Comparison of ENCODE assay signal across 1 cellular context in the genomic region with DNA sequence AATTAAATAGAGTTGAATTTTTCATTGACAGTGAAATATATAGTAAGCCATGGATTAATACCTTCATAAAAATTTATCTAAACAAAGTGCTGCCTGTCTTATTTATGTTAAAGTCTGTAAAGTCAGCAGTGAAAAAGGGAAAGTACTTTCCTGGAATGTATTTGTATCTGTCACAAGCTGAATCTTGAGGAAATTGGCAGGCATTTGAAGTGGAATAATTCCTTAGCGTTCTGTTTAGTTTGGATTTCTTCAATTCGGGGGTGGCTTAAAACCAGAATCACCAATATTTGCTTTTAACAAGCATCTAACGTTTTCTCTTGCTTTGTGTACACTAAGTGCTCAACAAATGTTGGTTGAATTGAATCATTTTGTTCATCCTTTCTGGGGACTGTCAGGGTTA.
TF ChIP-seq lines count a peak whose summit lies in the region.

No MANE protein-coding gene starts in this region.

TF ChIP-seq in IMR-90, 13 proteins besides CTCF, POLR2A, EP300 and RAD21:
- TF ChIP-seq, protein P1, sequence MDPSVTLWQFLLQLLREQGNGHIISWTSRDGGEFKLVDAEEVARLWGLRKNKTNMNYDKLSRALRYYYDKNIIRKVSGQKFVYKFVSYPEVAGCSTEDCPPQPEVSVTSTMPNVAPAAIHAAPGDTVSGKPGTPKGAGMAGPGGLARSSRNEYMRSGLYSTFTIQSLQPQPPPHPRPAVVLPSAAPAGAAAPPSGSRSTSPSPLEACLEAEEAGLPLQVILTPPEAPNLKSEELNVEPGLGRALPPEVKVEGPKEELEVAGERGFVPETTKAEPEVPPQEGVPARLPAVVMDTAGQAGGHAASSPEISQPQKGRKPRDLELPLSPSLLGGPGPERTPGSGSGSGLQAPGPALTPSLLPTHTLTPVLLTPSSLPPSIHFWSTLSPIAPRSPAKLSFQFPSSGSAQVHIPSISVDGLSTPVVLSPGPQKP (IDR thresholded peaks at IDR 0.05; ENCODE audit: borderline replicate concordance, low read depth, low read length), result no peak
- no peak for TF ChIP-seq MAZ (IDR thresholded peaks at IDR 0.05; ENCODE audit: borderline replicate concordance, low read depth, low read length)
- TF ChIP-seq, protein P2, sequence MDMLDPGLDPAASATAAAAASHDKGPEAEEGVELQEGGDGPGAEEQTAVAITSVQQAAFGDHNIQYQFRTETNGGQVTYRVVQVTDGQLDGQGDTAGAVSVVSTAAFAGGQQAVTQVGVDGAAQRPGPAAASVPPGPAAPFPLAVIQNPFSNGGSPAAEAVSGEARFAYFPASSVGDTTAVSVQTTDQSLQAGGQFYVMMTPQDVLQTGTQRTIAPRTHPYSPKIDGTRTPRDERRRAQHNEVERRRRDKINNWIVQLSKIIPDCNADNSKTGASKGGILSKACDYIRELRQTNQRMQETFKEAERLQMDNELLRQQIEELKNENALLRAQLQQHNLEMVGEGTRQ (IDR thresholded peaks at IDR 0.05; ENCODE audit: low read depth, low read length), result no peak
- no peak for TF ChIP-seq NFE2L2 (IDR thresholded peaks at IDR 0.05; ENCODE audit: low read depth, low read length)
- TF ChIP-seq CHD1 (IDR thresholded peaks at IDR 0.05; ENCODE audit: low read depth, low read length), result no peak
- no peak for TF ChIP-seq BHLHE40 (IDR thresholded peaks at IDR 0.05; ENCODE audit: low read depth, low read length)
- no peak for TF ChIP-seq CEBPB (IDR thresholded peaks at IDR 0.05; ENCODE audit: low read depth, low read length)
- TF ChIP-seq SMC3 (IDR thresholded peaks at IDR 0.05; ENCODE audit: low read depth, low read length), result no peak
- no peak for TF ChIP-seq FOS (IDR thresholded peaks at IDR 0.05; ENCODE audit: low read depth, low read length)
- no peak for TF ChIP-seq RCOR1 (IDR thresholded peaks at IDR 0.05; ENCODE audit: insufficient replicate concordance, low read length)
- TF ChIP-seq MAFK (IDR thresholded peaks at IDR 0.05; ENCODE audit: low read depth, low read length), result no peak
- TF ChIP-seq MXI1 (IDR thresholded peaks at IDR 0.05; ENCODE audit: borderline replicate concordance, low read depth, low read length), result no peak
- TF ChIP-seq RFX5 (IDR thresholded peaks at IDR 0.05; ENCODE audit: low read depth, low read length), result no peak
